ENCODE assay signal across 8 cellular contexts in the genomic region with DNA sequence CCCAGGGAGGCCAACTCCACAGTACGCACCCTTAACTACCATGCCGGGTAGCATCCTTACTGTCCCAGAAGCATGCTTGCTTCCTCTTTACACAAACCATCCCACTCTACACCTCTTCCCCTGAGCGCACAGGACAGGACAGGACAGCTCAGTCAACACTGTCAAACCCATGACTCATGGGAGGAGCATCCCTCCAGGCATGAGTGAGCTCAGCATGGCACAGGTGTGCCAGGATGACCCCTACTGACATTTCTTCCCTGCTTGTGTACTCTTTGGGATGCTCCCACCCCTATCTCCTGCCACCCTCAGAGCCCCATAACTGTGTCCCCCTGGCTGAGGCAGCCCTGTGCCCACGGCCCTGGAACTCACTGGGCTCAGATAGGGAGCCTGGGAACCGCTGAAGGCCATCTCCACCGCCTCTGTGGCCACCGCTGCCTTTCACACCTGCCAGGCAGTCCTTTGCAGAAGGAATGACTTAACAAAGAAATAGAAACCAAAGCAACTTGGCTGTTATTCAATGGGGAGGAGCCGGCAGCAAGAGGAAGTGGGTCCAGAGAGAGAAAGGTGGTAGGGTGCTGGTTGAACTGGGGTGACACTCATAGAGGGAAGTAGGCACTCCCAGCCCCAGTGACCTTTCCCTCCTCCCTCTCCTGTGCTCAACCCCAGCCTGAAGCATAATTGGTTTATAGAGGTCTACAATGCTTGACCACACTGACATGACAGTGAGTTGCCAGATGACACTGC.
DNase-seq lines count a peak whose midpoint lies in the region; ATAC-seq lines count a peak whose summit lies in the region.
"Not testable (repeated sequence)": the region's sequence is repeated elsewhere in the genome, so short reads cannot be mapped to it uniquely, and the experiment has no call there.

No MANE protein-coding gene starts in this region.

- H3K9me3 ChIP-seq in thymus (ENCODE audit: control insufficient read depth) = not testable (repeated sequence)

- CTCF ChIA-PET in activated CD8-positive, alpha-beta memory T cell treated with anti-CD3 and anti-CD28 coated beads, Interleukin-2, amount 10 ng/mL, durations not matched to agents 7 days and 5 days (lab: Charles Lee) = not testable (repeated sequence)

- DNase-seq in OCI-M1 (lab: John Stamatoyannopoulos, UW) (peak; percentile 68), immature natural killer cell (peak; percentile 81 to 84 (median 82))
- peak; percentile 73 for DNase-seq in activated CD8-positive, alpha-beta memory T cell treated with anti-CD3 and anti-CD28 coated beads, Interleukin-2, amount 10 ng/mL, durations not matched to agents 7 days and 5 days

- not testable (repeated sequence) for H3K4me1 ChIP-seq in thymus (ENCODE audit: control insufficient read depth, insufficient read depth, low read length)

- not testable (repeated sequence) for H3K36me3 Mint-ChIP-seq in activated CD8-positive, alpha-beta memory T cell treated with anti-CD3 and anti-CD28 coated beads, Interleukin-2, amount 10 ng/mL, durations not matched to agents 7 days and 5 days; immature natural killer cell

- not testable (repeated sequence) for H3K9me3 Mint-ChIP-seq in activated CD8-positive, alpha-beta memory T cell treated with anti-CD3 and anti-CD28 coated beads, Interleukin-2, amount 10 ng/mL, durations not matched to agents 7 days and 5 days (ENCODE audit: low read depth); immature natural killer cell

- 30% methylated on average over 7 of the region's 8 CpGs for WGBS in thymus

- peak; percentile 40 for ATAC-seq in GM18499 (IDR thresholded peaks at IDR 0.05; ENCODE audit: insufficient read depth, unreplicated experiment)
- ATAC-seq in GM19468 (IDR thresholded peaks at IDR 0.05; ENCODE audit: extremely low read depth, unreplicated experiment) = peak; percentile 69
- ATAC-seq in HG02884 (IDR thresholded peaks at IDR 0.05; ENCODE audit: unreplicated experiment) = peak; percentile 88
- ATAC-seq in HG03521 (IDR thresholded peaks at IDR 0.05; ENCODE audit: unreplicated experiment) = peak; percentile 89
- peak; percentile 89 for ATAC-seq in activated CD8-positive, alpha-beta memory T cell treated with anti-CD3 and anti-CD28 coated beads, Interleukin-2, amount 10 ng/mL, durations not matched to agents 7 days and 5 days

- H3K4me1 Mint-ChIP-seq in activated CD8-positive, alpha-beta memory T cell treated with anti-CD3 and anti-CD28 coated beads, Interleukin-2, amount 10 ng/mL, durations not matched to agents 7 days and 5 days = peaks cover 29% of the 10 kb centered on the region
- H3K4me1 Mint-ChIP-seq in immature natural killer cell = peaks cover 82 to 91% of the 10 kb centered on the region in 2 donors

- not testable (repeated sequence) for H3K27me3 Mint-ChIP-seq in activated CD8-positive, alpha-beta memory T cell treated with anti-CD3 and anti-CD28 coated beads, Interleukin-2, amount 10 ng/mL, durations not matched to agents 7 days and 5 days
- peaks cover 11 to 19% (median 19%) of the 10 kb centered on the region in 3 donors for H3K27me3 Mint-ChIP-seq in immature natural killer cell (ENCODE audit: low read depth in 3 of 3)

- H3K4me3 ChIP-seq in thymus (ENCODE audit: low read length) = not testable (repeated sequence)

- H3K36me3 ChIP-seq in thymus (ENCODE audit: control insufficient read depth, insufficient read depth) = not testable (repeated sequence)

- not testable (repeated sequence) for H3K27me3 ChIP-seq in thymus (ENCODE audit: control insufficient read depth, insufficient read depth)

- H3K27ac ChIP-seq in thymus (ENCODE audit: low read depth) = peak overlapping the region; percentile 46

- H3K27ac Mint-ChIP-seq in activated CD8-positive, alpha-beta memory T cell treated with anti-CD3 and anti-CD28 coated beads, Interleukin-2, amount 10 ng/mL, durations not matched to agents 7 days and 5 days = peak overlapping the region; percentile 86
- peak overlapping the region; percentile 93 to 100 (median 97) for H3K27ac Mint-ChIP-seq in immature natural killer cell

- H3K4me3 Mint-ChIP-seq in activated CD8-positive, alpha-beta memory T cell treated with anti-CD3 and anti-CD28 coated beads, Interleukin-2, amount 10 ng/mL, durations not matched to agents 7 days and 5 days = peak overlapping the region; percentile 88
- H3K4me3 Mint-ChIP-seq in immature natural killer cell = peak overlapping the region; percentile 92 to 100 (median 99)
